Comparison of ENCODE assay signal across 11 cellular contexts in the genomic region with DNA sequence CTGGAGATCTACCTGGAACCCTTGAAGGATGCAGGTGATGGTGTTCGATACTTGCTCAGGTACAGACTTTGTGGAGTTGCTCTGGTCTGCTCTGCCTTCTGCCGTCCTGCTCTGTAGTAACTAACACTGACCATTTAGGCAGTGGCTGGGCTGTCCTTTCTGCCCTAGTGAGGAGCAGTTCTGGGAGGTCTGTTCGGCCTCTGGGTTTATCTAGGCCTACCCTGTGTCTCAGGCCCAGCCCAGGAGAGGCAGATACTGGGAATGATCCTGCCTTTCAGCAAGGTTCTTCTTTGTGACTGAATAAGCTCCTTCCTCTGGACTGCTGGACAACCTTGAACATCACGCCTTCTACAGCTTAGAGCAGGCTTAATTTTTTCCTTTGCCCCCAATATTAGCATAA. TPM values are rescaled to one million over a fixed set of nuclear protein-coding genes. Genes with fewer than 3 reads are reported as not detected.
DNase-seq lines count a peak whose midpoint lies in the region; TF ChIP-seq lines count a peak whose summit lies in the region.
"Had no signal": no experiment of that assay in that cellular context is flagged by ENCODE, and none has a peak within 500 bp of the region (broad histone marks: within the 10 kb centered on the region; RNA-seq: fewer than 3 reads in every experiment).

No MANE protein-coding gene starts in this region.

- no peaks in the 10 kb centered on the region for H3F3A ChIP-seq in MM.1S (ENCODE audit: insufficient read depth, low read length)

- H3K9me3 Mint-ChIP-seq in Calu3 (ENCODE audit: low read depth, unreplicated experiment) (peaks cover 3% of the 10 kb centered on the region), nephron progenitor cell (peaks cover 15% of the 10 kb centered on the region)

- peaks cover 52% of the 10 kb centered on the region for H3K79me2 ChIP-seq in MM.1S (ENCODE audit: low read length)

- TF ChIP-seq POLR2A in prostate gland (IDR thresholded peaks at IDR 0.05) (no peak), vagina (IDR thresholded peaks at IDR 0.05) (no peak)

- intact Hi-C loops in Calu3 (cut with micrococcal nuclease; ENCODE audit: unreplicated experiment), result no loop called here
- intact Hi-C loops in prostate gland (cut with DNase I), result no loop called here
- intact Hi-C loops in vagina (cut with DNase I), result loop anchor here (10.0 kb wide), 1 partner anchor 64 kb away; no protein-coding TSS in a partner anchor

- H3K36me3 ChIP-seq in MM.1S (replicated peaks; ENCODE audit: insufficient read depth, low read length), result 0 out of 2 replicates have a peak, but pooled peaks cover 2% of the 10 kb centered on the region
- no peaks in the 10 kb centered on the region for H3K36me3 ChIP-seq in prostate gland
- peaks cover 0 to 11% of the 10 kb centered on the region in 2 donors for H3K36me3 ChIP-seq in vagina

- H3K27me3 Mint-ChIP-seq in Calu3 (ENCODE audit: unreplicated experiment) (no peaks in the 10 kb centered on the region), nephron progenitor cell (ENCODE audit: low read depth, poor library complexity) (peaks cover 24% of the 10 kb centered on the region)

- H3K4me1 ChIP-seq in MM.1S (ENCODE audit: low read length) (peaks cover 14% of the 10 kb centered on the region), prostate gland (replicated peaks) (no peaks in the 10 kb centered on the region), vagina (peaks cover 37% of the 10 kb centered on the region)

- H3K27ac ChIP-seq in MM.1S (ENCODE audit: low read length), result no peak overlapping the region
- no peak overlapping the region for H3K27ac ChIP-seq in coronary artery
- no peak overlapping the region for H3K27ac ChIP-seq in prostate gland
- no peak overlapping the region for H3K27ac ChIP-seq in vagina
- no peak overlapping the region for H3K27ac ChIP-seq in substantia nigra (ENCODE audit: low read depth, low read length, poor library complexity, severe bottlenecking)

- H3K36me3 Mint-ChIP-seq in Calu3 (ENCODE audit: insufficient read depth, unreplicated experiment), result peaks cover 45% of the 10 kb centered on the region
- peaks cover 47% of the 10 kb centered on the region for H3K36me3 Mint-ChIP-seq in nephron progenitor cell (ENCODE audit: low read depth)

- H3K4me1 Mint-ChIP-seq in Calu3 (ENCODE audit: low read depth, unreplicated experiment) (peaks cover 12% of the 10 kb centered on the region), nephron progenitor cell (peaks cover 46% of the 10 kb centered on the region)

- H3K4me2 ChIP-seq in MM.1S (ENCODE audit: low read depth, low read length), result peak overlapping the region; percentile 90

- H2AFZ ChIP-seq in MM.1S (ENCODE audit: low read length), result no peak overlapping the region

- H3K4me3 Mint-ChIP-seq in Calu3 (ENCODE audit: low read depth, unreplicated experiment) (peak overlapping the region; percentile 76), nephron progenitor cell (peak overlapping the region; percentile 91)

- H4K20me1 ChIP-seq in MM.1S (ENCODE audit: insufficient read depth, low read length), result no peaks in the 10 kb centered on the region

- no peak overlapping the region for H3K9ac ChIP-seq in MM.1S (ENCODE audit: low read length)

- BruUV-seq in Calu3 (replicated peaks; lab: Mats Ljungman, UMichigan), result no TSS peak

- H3K4me3 ChIP-seq in MM.1S (ENCODE audit: low read length), result no peak overlapping the region
- H3K4me3 ChIP-seq in coronary artery, result peak overlapping the region; percentile 94
- no peak overlapping the region for H3K4me3 ChIP-seq in prostate gland
- H3K4me3 ChIP-seq in vagina, result no peak overlapping the region

- DNase-seq in Calu3 (no peak), MM.1S (no peak), coronary artery (ENCODE audit: low spot score) (peak; percentile 52), nephron progenitor cell (no peak), NCI-H2171 treated with DMSO at 0.1 percent for 48 hours (lab: John Stamatoyannopoulos, UW) (no peak), prostate gland (ENCODE audit: low spot score) (no peak), vagina (ENCODE audit: extremely low spot score in 2 of 2) (no peak), substantia nigra (lab: John Stamatoyannopoulos, UW) (no peak)
- DNase-seq: DMS79 treated with DMSO at 0.1 percent for 48 hours, MV-4-11 had no signal

- H3K27ac Mint-ChIP-seq in Calu3 (ENCODE audit: unreplicated experiment) (no peak overlapping the region), nephron progenitor cell (no peak overlapping the region)

- CTCF ChIA-PET in Calu3 (lab: Charles Lee), result no interaction called here

- H3K9me3 ChIP-seq in MM.1S (replicated peaks; ENCODE audit: insufficient read depth, low read length) (no peaks in the 10 kb centered on the region), prostate gland (no peaks in the 10 kb centered on the region), vagina (no peaks in the 10 kb centered on the region)

- H3K27me3 ChIP-seq in MM.1S (replicated peaks; ENCODE audit: insufficient read depth, low read length) (no peaks in the 10 kb centered on the region), prostate gland (replicated peaks; ENCODE audit: insufficient read depth) (no peaks in the 10 kb centered on the region), vagina (no peaks in the 10 kb centered on the region)

- 97% methylated on average over 4 of the region's 4 CpGs for WGBS in prostate gland

- TF ChIP-seq CTCF in Calu3 (IDR thresholded peaks at IDR 0.05; ENCODE audit: unreplicated experiment) (no peak), MM.1S (IDR thresholded peaks at IDR 0.05; ENCODE audit: low read length) (no peak), coronary artery (IDR thresholded peaks at IDR 0.05) (no peak), nephron progenitor cell (IDR thresholded peaks at IDR 0.05) (no peak), prostate gland (IDR thresholded peaks at IDR 0.05) (no peak), vagina (IDR thresholded peaks at IDR 0.05) (no peak)

- no peaks in the 10 kb centered on the region for H3K9me2 ChIP-seq in MM.1S (replicated peaks; ENCODE audit: insufficient read depth, low read length)

RNA-seq across cellular contexts. Expression of gene ZFYVE27, which starts 1.7 kb away (rescaled TPM):
- total RNA-seq in Calu3 (2022) (28.3 and 30.0 TPM in 2 replicates), prostate gland (10 to 100 TPM; 15.3 to 41.4 TPM), vagina (28.0 TPM)

RNA-seq across cellular contexts. Expression of gene MARVELD1, which starts 25.1 kb away (rescaled TPM):
- total RNA-seq in Calu3 (2022) (18.1 and 20.2 TPM in 2 replicates), prostate gland (10 to 100 TPM; 32.8 to 35.3 TPM), vagina (24.1 TPM)

RNA-seq across cellular contexts. Expression of gene SFRP5, which starts 33.2 kb away (rescaled TPM):
- total RNA-seq in Calu3 (2022) (0.19 and 0.20 TPM in 2 replicates), prostate gland (1 to 10 TPM in 1 of 2 donors, under 1 TPM in 1; 0.23 to 3.2 TPM), vagina (1.7 TPM)
- total RNA-seq: pulmonary artery endothelial cell had no signal

RNA-seq across cellular contexts. Expression of gene AVPI1, which starts 51.6 kb away (rescaled TPM):
- total RNA-seq in Calu3 (2022) (16.9 and 25.6 TPM in 2 replicates), prostate gland (10 to 100 TPM; 17.0 to 28.6 TPM), vagina (125 TPM)
